ENCODE assay signal across 8 cellular contexts in genomic region chr10:86585037-86585725, GRCh38.
A peak's percentile ranks its signal among the peaks of the same experiment; 100 is the strongest.
DNase-seq lines count a peak whose midpoint lies in the region; ATAC-seq, FAIRE-seq and TF ChIP-seq lines count a peak whose summit lies in the region.

No MANE protein-coding gene starts in this region.

- H3K36me3 Mint-ChIP-seq in activated T-cell treated with anti-CD3 and anti-CD28 coated beads, Interleukin-2, amount 50 U/mL, for 24 hours (ENCODE audit: low read depth) = no peaks in the 10 kb centered on the region
- H3K36me3 Mint-ChIP-seq in neural crest cell (ENCODE audit: low read depth) = no peaks in the 10 kb centered on the region

- H3K36me3 ChIP-seq in OCI-LY7 (ENCODE audit: insufficient read depth, low read length) = no peaks in the 10 kb centered on the region
- no peaks in the 10 kb centered on the region for H3K36me3 ChIP-seq in fibroblast of lung (ENCODE audit: control insufficient read depth, insufficient read depth, low read length)

- H3K27ac ChIP-seq in OCI-LY7 (ENCODE audit: low read depth, low read length, poor library complexity, severe bottlenecking) (no peak overlapping the region), fibroblast of lung (ENCODE audit: insufficient read depth, low read length) (no peak overlapping the region)

- CTCF ChIA-PET in OCI-LY7 (lab: Charles Lee; ENCODE audit: unreplicated experiment) = interaction anchor here (0.6 to 1.4 kb wide), 8 partner anchors 12 to 324 kb away, joined by 3 to 6 read pairs (median 3); no protein-coding TSS in a partner anchor

- H3K9me2 ChIP-seq in OCI-LY7 (ENCODE audit: insufficient read depth, low read length) = no peaks in the 10 kb centered on the region

- H3K9me3 Mint-ChIP-seq in activated T-cell treated with anti-CD3 and anti-CD28 coated beads, Interleukin-2, amount 50 U/mL, for 24 hours = no peaks in the 10 kb centered on the region
- H3K9me3 Mint-ChIP-seq in neural crest cell = no peaks in the 10 kb centered on the region
- H3K9me3 Mint-ChIP-seq in stimulated activated naive CD8-positive, alpha-beta T cell treated with anti-CD3 and anti-CD28 coated beads, Interleukin-15, amount 100 ng/mL, for 72 hours = no peaks in the 10 kb centered on the region

- peaks cover 30% of the 10 kb centered on the region for H3K4me1 ChIP-seq in OCI-LY7 (ENCODE audit: insufficient read depth, low read length, poor library complexity, severe bottlenecking)
- no peaks in the 10 kb centered on the region for H3K4me1 ChIP-seq in fibroblast of lung (ENCODE audit: control insufficient read depth, extremely low read depth, insufficient read depth, low read length)

- H3K79me2 ChIP-seq in OCI-LY7 (ENCODE audit: insufficient read depth, low read depth, low read length) (no peaks in the 10 kb centered on the region), fibroblast of lung (ENCODE audit: control insufficient read depth, insufficient read depth, low read length) (no peaks in the 10 kb centered on the region)

- no peak overlapping the region for H3K27ac Mint-ChIP-seq in activated T-cell treated with anti-CD3 and anti-CD28 coated beads, Interleukin-2, amount 50 U/mL, for 24 hours
- H3K27ac Mint-ChIP-seq in neural crest cell (ENCODE audit: unreplicated experiment) = no peak overlapping the region
- H3K27ac Mint-ChIP-seq in stimulated activated naive CD8-positive, alpha-beta T cell treated with anti-CD3 and anti-CD28 coated beads, Interleukin-15, amount 100 ng/mL, for 72 hours = no peak overlapping the region

- TF ChIP-seq CTCF in OCI-LY7 (conservative IDR thresholded peaks at IDR 0.05; ENCODE audit: low read length) (peak; percentile 98), fibroblast of lung (conservative IDR thresholded peaks at IDR 0.05 in 1 of 2, IDR thresholded peaks at IDR 0.05 in 1 of 2; ENCODE audit: low read depth in 1 of 2, low read length in 2 of 2) (peak; percentile 95 to 99), neural crest cell (conservative IDR thresholded peaks at IDR 0.05) (peak; percentile 99)

- H2AFZ ChIP-seq in OCI-LY7 (ENCODE audit: low read length) (peak overlapping the region; percentile 68; the same call in 1 of the 2 replicates), fibroblast of lung (ENCODE audit: low read length) (peak overlapping the region; percentile 62)

- POLR2A ChIA-PET in OCI-LY7 (lab: Charles Lee) = interaction anchor here (0.6 to 3.0 kb wide), 7 partner anchors 9 to 225 kb away, joined by 3 to 17 read pairs (median 4); no protein-coding TSS in a partner anchor

- H3K27me3 ChIP-seq in fibroblast of lung (ENCODE audit: control insufficient read depth, insufficient read depth, low read length) = no peaks in the 10 kb centered on the region

- H3K9ac ChIP-seq in fibroblast of lung (ENCODE audit: insufficient read depth, low read length) = no peak overlapping the region

- no peaks in the 10 kb centered on the region for H3K27me3 Mint-ChIP-seq in activated T-cell treated with anti-CD3 and anti-CD28 coated beads, Interleukin-2, amount 50 U/mL, for 24 hours
- no peaks in the 10 kb centered on the region for H3K27me3 Mint-ChIP-seq in neural crest cell (ENCODE audit: low read depth)
- no peaks in the 10 kb centered on the region for H3K27me3 Mint-ChIP-seq in stimulated activated naive CD8-positive, alpha-beta T cell treated with anti-CD3 and anti-CD28 coated beads, Interleukin-15, amount 100 ng/mL, for 72 hours

- H4K20me1 ChIP-seq in OCI-LY7 (ENCODE audit: insufficient read depth, low read length) (no peaks in the 10 kb centered on the region), fibroblast of lung (ENCODE audit: control insufficient read depth, extremely low read depth, insufficient read depth, low read length) (no peaks in the 10 kb centered on the region)

- intact Hi-C loops in OCI-LY7 (cut with micrococcal nuclease; ENCODE audit: unreplicated experiment) = loop anchor here (1.0 to 10.0 kb wide), 6 partner anchors 185 to 590 kb away; partner anchors contain the start of gene GRID1

- H3K4me2 ChIP-seq in OCI-LY7 (ENCODE audit: low read length) = peak overlapping the region; percentile 33
- peak overlapping the region; percentile 82 for H3K4me2 ChIP-seq in fibroblast of lung (ENCODE audit: extremely low read depth, insufficient read depth, low read length)

- H3K4me3 Mint-ChIP-seq in activated T-cell treated with anti-CD3 and anti-CD28 coated beads, Interleukin-2, amount 50 U/mL, for 24 hours = no peak overlapping the region
- H3K4me3 Mint-ChIP-seq in neural crest cell = no peak overlapping the region
- no peak overlapping the region for H3K4me3 Mint-ChIP-seq in stimulated activated naive CD8-positive, alpha-beta T cell treated with anti-CD3 and anti-CD28 coated beads, Interleukin-15, amount 100 ng/mL, for 72 hours

- no TSS peak for BruUV-seq in OCI-LY7 (replicated peaks; lab: Mats Ljungman, UMichigan)

- FAIRE-seq in HTR-8/SVneo (lab: Jason Lieb, UNC) = peak; percentile 89

- H3K9me3 ChIP-seq in OCI-LY7 (ENCODE audit: low read length) = no peaks in the 10 kb centered on the region
- no peaks in the 10 kb centered on the region for H3K9me3 ChIP-seq in fibroblast of lung (ENCODE audit: control insufficient read depth, insufficient read depth, low read depth, low read length)

- H3K4me1 Mint-ChIP-seq in activated T-cell treated with anti-CD3 and anti-CD28 coated beads, Interleukin-2, amount 50 U/mL, for 24 hours (ENCODE audit: low read depth) = peaks cover 2% of the 10 kb centered on the region
- H3K4me1 Mint-ChIP-seq in neural crest cell = peaks cover 6% of the 10 kb centered on the region
- no peaks in the 10 kb centered on the region for H3K4me1 Mint-ChIP-seq in stimulated activated naive CD8-positive, alpha-beta T cell treated with anti-CD3 and anti-CD28 coated beads, Interleukin-15, amount 100 ng/mL, for 72 hours

- peak; percentile 90 for ATAC-seq in GM21447 (IDR thresholded peaks at IDR 0.05; ENCODE audit: unreplicated experiment)
- peak; percentile 95 for ATAC-seq in stimulated activated naive CD8-positive, alpha-beta T cell treated with anti-CD3 and anti-CD28 coated beads, Interleukin-15, amount 100 ng/mL, for 72 hours

- no peak overlapping the region for H3K4me3 ChIP-seq in OCI-LY7 (ENCODE audit: low read depth, low read length, poor library complexity, severe bottlenecking)
- no peak overlapping the region for H3K4me3 ChIP-seq in fibroblast of lung (replicated peaks in 1 of 4; ENCODE audit: control extremely low read depth in 1 of 4, insufficient read depth in 1 of 4, low read depth in 3 of 4, low read length in 4 of 4)

- peak; percentile 62 for DNase-seq in DMS53 treated with DMSO at 0.1 percent for 48 hours (lab: John Stamatoyannopoulos, UW; ENCODE audit: unreplicated experiment)
- DNase-seq in HTR-8/SVneo (ENCODE audit: insufficient read length, low spot score) = peak; percentile 83
- peak; percentile 86 for DNase-seq in OCI-LY7 (ENCODE audit: low spot score)
- peak; percentile 82 for DNase-seq in activated T-cell treated with anti-CD3 and anti-CD28 coated beads, Interleukin-2, amount 50 U/mL, for 24 hours
- DNase-seq in fibroblast of lung (ENCODE audit: low read depth in 2 of 2) = peak; percentile 53 to 57
- DNase-seq in neural crest cell (ENCODE audit: low read depth, low spot score) = peak; percentile 70
- DNase-seq in stimulated activated naive CD8-positive, alpha-beta T cell treated with anti-CD3 and anti-CD28 coated beads, Interleukin-15, amount 100 ng/mL, for 72 hours = peak; percentile 74 to 78
